ENCODE assay signal across 8 cellular contexts in the genomic region with DNA sequence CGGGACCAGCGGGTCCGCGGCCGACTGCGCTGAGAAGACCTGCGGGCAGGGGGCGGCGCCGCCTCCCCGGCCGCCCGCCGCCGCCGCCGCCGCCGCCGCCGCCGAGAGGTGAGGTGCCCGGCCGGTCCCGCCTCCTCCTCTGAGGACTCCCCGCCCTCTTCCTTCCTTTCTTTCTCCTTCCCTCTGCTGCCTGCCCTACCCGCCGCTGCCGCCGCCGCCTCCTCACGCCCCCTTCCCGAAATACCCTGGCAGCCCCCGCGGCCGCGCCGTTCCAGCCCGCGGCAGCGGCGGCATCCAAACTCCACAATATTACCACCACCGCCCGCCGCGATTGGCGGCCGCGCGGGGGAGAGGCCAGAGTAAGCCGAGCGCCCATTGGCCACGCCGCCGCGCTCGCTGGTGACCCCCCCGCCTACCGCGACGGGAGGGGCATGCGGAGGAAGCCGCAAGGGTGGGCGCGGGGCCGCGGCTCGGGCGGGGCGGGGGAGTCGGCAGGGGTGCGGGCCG.
DNase-seq lines count a peak whose midpoint lies in the region; ATAC-seq and TF ChIP-seq lines count a peak whose summit lies in the region.

No MANE protein-coding gene starts in this region.

- H3K9me2 ChIP-seq in OCI-LY7 (ENCODE audit: insufficient read depth, low read length): no peaks in the 10 kb centered on the region

- peaks cover 23% of the 10 kb centered on the region; the same call in 1 of the 2 replicates for H4K20me1 ChIP-seq in OCI-LY7 (ENCODE audit: insufficient read depth, low read length)

- ATAC-seq in GM21447 (IDR thresholded peaks at IDR 0.05; ENCODE audit: unreplicated experiment): peak; percentile 77

- H3K4me2 ChIP-seq in OCI-LY7 (ENCODE audit: low read length): peak overlapping the region; percentile 82

- H3K4me3 ChIP-seq in HUES6 (ENCODE audit: low read depth, low read length) (peak overlapping the region; percentile 79), OCI-LY7 (ENCODE audit: low read depth, low read length, poor library complexity, severe bottlenecking) (peak overlapping the region; percentile 96), esophagus (ENCODE audit: low read depth in 1 of 2, low read length in 2 of 2) (peak overlapping the region; percentile 80 to 97), muscle layer of colon (ENCODE audit: low read depth in 1 of 2, low read length in 2 of 2) (peak overlapping the region; percentile 66 to 76)

- no peaks in the 10 kb centered on the region for H3K36me3 ChIP-seq in HUES6 (ENCODE audit: control insufficient read depth, insufficient read depth, low read length)
- H3K36me3 ChIP-seq in OCI-LY7 (ENCODE audit: insufficient read depth, low read length): peaks cover 41% of the 10 kb centered on the region
- no peaks in the 10 kb centered on the region for H3K36me3 ChIP-seq in esophagus (ENCODE audit: control insufficient read depth in 2 of 2, insufficient read depth in 2 of 2, low read length in 1 of 2)
- no peaks in the 10 kb centered on the region for H3K36me3 ChIP-seq in muscle layer of colon (ENCODE audit: insufficient read depth, low read length)

- CTCF ChIA-PET in OCI-LY7 (lab: Charles Lee; ENCODE audit: unreplicated experiment): interaction anchor here (0.6 kb wide), 1 partner anchor 9 kb away, joined by 4 read pairs; no protein-coding TSS in a partner anchor

- POLR2A ChIA-PET in OCI-LY7 (lab: Charles Lee): interaction anchor here (0.7 kb wide), 1 partner anchor 304 kb away, joined by 3 read pairs; no protein-coding TSS in a partner anchor

- peak overlapping the region; percentile 58; the same call in 1 of the 2 replicates for H2AFZ ChIP-seq in OCI-LY7 (ENCODE audit: low read length)

- no peak overlapping the region; the same call in 1 of the 2 replicates for H3K27ac ChIP-seq in HUES6 (ENCODE audit: low read depth, low read length)
- H3K27ac ChIP-seq in OCI-LY7 (ENCODE audit: low read depth, low read length, poor library complexity, severe bottlenecking): peak overlapping the region; percentile 80
- peak overlapping the region; percentile 84 to 91 for H3K27ac ChIP-seq in esophagus (ENCODE audit: low read depth in 2 of 2, low read length in 1 of 2)
- peak overlapping the region; percentile 44 for H3K27ac ChIP-seq in muscle layer of colon (ENCODE audit: low read depth, low read length)

- H3K9me3 ChIP-seq in HUES6 (ENCODE audit: control insufficient read depth, insufficient read depth, low read depth, low read length): no peaks in the 10 kb centered on the region
- H3K9me3 ChIP-seq in OCI-LY7 (ENCODE audit: low read length): 0 out of 2 replicates have a peak, but pooled peaks cover 11% of the 10 kb centered on the region
- no peaks in the 10 kb centered on the region for H3K9me3 ChIP-seq in esophagus (ENCODE audit: control insufficient read depth in 2 of 2, insufficient read depth in 1 of 2, low read depth in 1 of 2, low read length in 1 of 2)
- no peaks in the 10 kb centered on the region for H3K9me3 ChIP-seq in muscle layer of colon (ENCODE audit: low read length)

- WGBS in esophagus, 2 donors: 1% methylated on average over 42 to 73 of the region's 73 CpGs

- H3K27me3 ChIP-seq in HUES6 (ENCODE audit: control insufficient read depth, insufficient read depth, low read length) (no peaks in the 10 kb centered on the region), esophagus (ENCODE audit: control insufficient read depth in 1 of 2, insufficient read depth in 2 of 2, low read length in 2 of 2) (no peaks in the 10 kb centered on the region), muscle layer of colon (ENCODE audit: control insufficient read depth in 1 of 2, insufficient read depth in 2 of 2, low read length in 2 of 2) (no peaks in the 10 kb centered on the region)

- intact Hi-C loops in OCI-LY7 (cut with micrococcal nuclease; ENCODE audit: unreplicated experiment): loop anchor here (2.0 to 5.0 kb wide), 2 partner anchors 43 to 652 kb away; partner anchors contain the start of gene CAPN7

- DNase-seq in DMS 273 (lab: John Stamatoyannopoulos, UW; ENCODE audit: unreplicated experiment) (peak; percentile 96), OCI-LY7 (ENCODE audit: low spot score) (peak; percentile 91)
- peak; percentile 79 for DNase-seq in activated T-cell treated with anti-CD3 and anti-CD28 coated beads, Interleukin-2, amount 50 U/mL, for 1 hour
- peak; percentile 82 for DNase-seq in stimulated activated CD8-positive, alpha-beta memory T cell treated with anti-CD3 and anti-CD28 coated beads, Interleukin-4, amount 100 ng/mL, for 48 hours

- peaks cover 60% of the 10 kb centered on the region for H3K79me2 ChIP-seq in OCI-LY7 (ENCODE audit: insufficient read depth, low read depth, low read length)

- no TSS peak for BruUV-seq in OCI-LY7 (replicated peaks; lab: Mats Ljungman, UMichigan)

- H3K4me1 ChIP-seq in HUES6 (ENCODE audit: control insufficient read depth, insufficient read depth, low read length) (peaks cover 6% of the 10 kb centered on the region; the same call in 1 of the 2 replicates), OCI-LY7 (ENCODE audit: insufficient read depth, low read length, poor library complexity, severe bottlenecking) (peaks cover 44% of the 10 kb centered on the region), esophagus (ENCODE audit: control insufficient read depth in 2 of 2, insufficient read depth in 2 of 2, low read length in 1 of 2) (no peaks in the 10 kb centered on the region), muscle layer of colon (ENCODE audit: insufficient read depth, low read length) (peaks cover 5% of the 10 kb centered on the region)

- H3K9ac ChIP-seq in HUES6 (ENCODE audit: low read length): peak overlapping the region; percentile 83
- H3K9ac ChIP-seq in muscle layer of colon (ENCODE audit: low read length): no peak overlapping the region

- TF ChIP-seq CTCF in OCI-LY7 (conservative IDR thresholded peaks at IDR 0.05; ENCODE audit: low read length): no peak
